Comparison of ENCODE assay signal across 9 cellular contexts in the genomic region with DNA sequence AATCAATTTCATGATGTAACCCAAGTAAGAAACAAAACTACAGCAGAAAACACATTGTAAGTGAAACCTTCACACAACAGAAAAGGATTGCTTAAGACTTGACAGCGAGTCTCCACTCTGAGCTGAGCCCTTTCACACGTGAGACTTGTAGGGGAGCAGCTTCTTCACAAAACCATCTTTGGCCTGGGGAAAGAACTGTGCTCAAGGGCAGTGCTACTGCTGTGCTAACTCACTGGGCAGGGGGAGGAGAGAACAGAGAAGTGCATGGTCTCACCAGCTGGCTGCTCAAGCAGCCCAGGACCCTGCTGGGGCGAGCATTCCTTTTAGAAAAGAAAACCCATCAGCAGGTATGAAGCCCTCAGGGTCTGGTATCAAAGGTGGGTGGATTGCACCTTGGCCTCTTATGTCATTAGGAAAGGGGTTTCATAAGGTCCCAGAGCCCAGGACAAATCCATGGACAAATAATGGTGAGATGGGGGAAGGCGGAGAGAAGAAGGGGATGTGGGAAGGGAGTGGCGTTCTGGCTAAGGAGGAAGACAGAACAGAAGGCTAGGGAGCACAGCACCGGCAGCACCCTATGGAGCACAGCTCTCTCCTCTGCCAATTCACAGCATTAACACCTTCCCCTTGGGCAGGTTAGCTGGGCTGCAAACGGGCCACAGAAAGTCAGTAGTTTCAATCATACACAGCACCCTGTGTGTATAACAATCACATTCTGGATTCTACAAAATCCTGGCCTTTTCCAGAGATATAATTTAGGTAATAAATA. TPM values are rescaled to one million over a fixed set of nuclear protein-coding genes. Genes with fewer than 3 reads are reported as not detected.
DNase-seq lines count a peak whose midpoint lies in the region; ATAC-seq and TF ChIP-seq lines count a peak whose summit lies in the region.
"Had no signal": no experiment of that assay in that cellular context is flagged by ENCODE, and none has a peak within 500 bp of the region (broad histone marks: within the 10 kb centered on the region; RNA-seq: fewer than 3 reads in every experiment).

No MANE protein-coding gene starts in this region.

- intact Hi-C loops in activated T-helper 1 cell treated with anti-CD3 and anti-CD28 coated beads, Interleukin-12 subunit alpha, Interleukin-12 subunit beta, Interleukin-2, Interleukin-4 antibody, amounts not matched to agents 30 ng/mL and 10 ng/mL and 1 ng/mL, durations not matched to agents 14 hours and 24 hours and 36 hours (cut with micrococcal nuclease) = no loop called here

- peak overlapping the region; percentile 38 for H3K27ac Mint-ChIP-seq in activated CD8-positive, alpha-beta memory T cell treated with anti-CD3 and anti-CD28 coated beads, Interleukin-2, amount 10 ng/mL, durations not matched to agents 7 days and 5 days
- H3K27ac Mint-ChIP-seq in activated T-helper 1 cell treated with anti-CD3 and anti-CD28 coated beads, Interleukin-12 subunit alpha, Interleukin-12 subunit beta, Interleukin-2, Interleukin-4 antibody, amounts not matched to agents 30 ng/mL and 10 ng/mL and 1 ng/mL, durations not matched to agents 14 hours and 24 hours and 36 hours = no peak overlapping the region

- no peak overlapping the region for H3K4me3 Mint-ChIP-seq in activated CD8-positive, alpha-beta memory T cell treated with anti-CD3 and anti-CD28 coated beads, Interleukin-2, amount 10 ng/mL, durations not matched to agents 7 days and 5 days
- H3K4me3 Mint-ChIP-seq in activated T-helper 1 cell treated with anti-CD3 and anti-CD28 coated beads, Interleukin-12 subunit alpha, Interleukin-12 subunit beta, Interleukin-2, Interleukin-4 antibody, amounts not matched to agents 30 ng/mL and 10 ng/mL and 1 ng/mL, durations not matched to agents 14 hours and 24 hours and 36 hours = no peak overlapping the region

- CTCF ChIA-PET in activated CD8-positive, alpha-beta memory T cell treated with anti-CD3 and anti-CD28 coated beads, Interleukin-2, amount 10 ng/mL, durations not matched to agents 7 days and 5 days (lab: Charles Lee) = interaction anchor here (0.9 kb wide), 1 partner anchor 290 kb away, joined by 3 read pairs; no protein-coding TSS in a partner anchor

- no peaks in the 10 kb centered on the region for H3K4me1 Mint-ChIP-seq in activated CD8-positive, alpha-beta memory T cell treated with anti-CD3 and anti-CD28 coated beads, Interleukin-2, amount 10 ng/mL, durations not matched to agents 7 days and 5 days
- H3K4me1 Mint-ChIP-seq in activated T-helper 1 cell treated with anti-CD3 and anti-CD28 coated beads, Interleukin-12 subunit alpha, Interleukin-12 subunit beta, Interleukin-2, Interleukin-4 antibody, amounts not matched to agents 30 ng/mL and 10 ng/mL and 1 ng/mL, durations not matched to agents 14 hours and 24 hours and 36 hours (ENCODE audit: low read depth) = peaks cover 13% of the 10 kb centered on the region

- no peaks in the 10 kb centered on the region for H3K27me3 Mint-ChIP-seq in activated CD8-positive, alpha-beta memory T cell treated with anti-CD3 and anti-CD28 coated beads, Interleukin-2, amount 10 ng/mL, durations not matched to agents 7 days and 5 days
- no peaks in the 10 kb centered on the region for H3K27me3 Mint-ChIP-seq in activated T-helper 1 cell treated with anti-CD3 and anti-CD28 coated beads, Interleukin-12 subunit alpha, Interleukin-12 subunit beta, Interleukin-2, Interleukin-4 antibody, amounts not matched to agents 30 ng/mL and 10 ng/mL and 1 ng/mL, durations not matched to agents 14 hours and 24 hours and 36 hours (ENCODE audit: insufficient read depth)

- DNase-seq in activated CD8-positive, alpha-beta memory T cell treated with anti-CD3 and anti-CD28 coated beads, Interleukin-2, amount 10 ng/mL, durations not matched to agents 7 days and 5 days = no peak
- no peak for DNase-seq in activated CD8-positive, alpha-beta memory T cell treated with anti-CD3 and anti-CD28 coated beads, Interleukin-2, amount 50 U/mL, for 4 hours
- DNase-seq in stromal cell of bone marrow (ENCODE audit: low read depth) (peak; percentile 21), NCI-H2107 treated with DMSO at 0.1 percent for 48 hours (lab: John Stamatoyannopoulos, UW; ENCODE audit: unreplicated experiment) (no peak)
- no peak for DNase-seq in activated T-helper 1 cell treated with anti-CD3 and anti-CD28 coated beads, Interleukin-12 subunit alpha, Interleukin-12 subunit beta, Interleukin-2, Interleukin-4 antibody, amounts not matched to agents 30 ng/mL and 10 ng/mL and 1 ng/mL, durations not matched to agents 14 hours and 24 hours and 36 hours (ENCODE audit: low spot score)
- DNase-seq: NCI-H2171 had no signal

- peak overlapping the region; percentile 64 for H3K27ac ChIP-seq in angular gyrus (ENCODE audit: low read depth, low read length)
- H3K27ac ChIP-seq in layer of hippocampus (ENCODE audit: low read depth, low read length) = peak overlapping the region; percentile 6

- ATAC-seq in activated CD8-positive, alpha-beta memory T cell treated with anti-CD3 and anti-CD28 coated beads, Interleukin-2, amount 10 ng/mL, durations not matched to agents 7 days and 5 days = peak; percentile 27
- no peak for ATAC-seq in SK-N-SH treated with all-trans-retinoic acid at 6 μM for 48 hours

- peaks cover 29% of the 10 kb centered on the region for H3K36me3 Mint-ChIP-seq in activated CD8-positive, alpha-beta memory T cell treated with anti-CD3 and anti-CD28 coated beads, Interleukin-2, amount 10 ng/mL, durations not matched to agents 7 days and 5 days
- peaks cover 53% of the 10 kb centered on the region for H3K36me3 Mint-ChIP-seq in activated T-helper 1 cell treated with anti-CD3 and anti-CD28 coated beads, Interleukin-12 subunit alpha, Interleukin-12 subunit beta, Interleukin-2, Interleukin-4 antibody, amounts not matched to agents 30 ng/mL and 10 ng/mL and 1 ng/mL, durations not matched to agents 14 hours and 24 hours and 36 hours (ENCODE audit: low read depth)

- H3K27me3 ChIP-seq in layer of hippocampus (ENCODE audit: control insufficient read depth, insufficient read depth, low read length) = no peaks in the 10 kb centered on the region

- H3K9me3 Mint-ChIP-seq in activated CD8-positive, alpha-beta memory T cell treated with anti-CD3 and anti-CD28 coated beads, Interleukin-2, amount 10 ng/mL, durations not matched to agents 7 days and 5 days (ENCODE audit: low read depth) = no peaks in the 10 kb centered on the region
- H3K9me3 Mint-ChIP-seq in activated T-helper 1 cell treated with anti-CD3 and anti-CD28 coated beads, Interleukin-12 subunit alpha, Interleukin-12 subunit beta, Interleukin-2, Interleukin-4 antibody, amounts not matched to agents 30 ng/mL and 10 ng/mL and 1 ng/mL, durations not matched to agents 14 hours and 24 hours and 36 hours = no peaks in the 10 kb centered on the region

TF ChIP-seq in SK-N-SH treated with all-trans-retinoic acid at 6 μM for 48 hours, 23 proteins besides CTCF, POLR2A, EP300 and RAD21:
- TF ChIP-seq ZC3H10 (CRISPR knock-in tag; IDR thresholded peaks at IDR 0.05) (no peak), ZNF565 (CRISPR knock-in tag; conservative IDR thresholded peaks at IDR 0.05; ENCODE audit: low read depth) (no peak), ZNF8 (CRISPR knock-in tag; IDR thresholded peaks at IDR 0.05) (no peak), SNAI2 (CRISPR knock-in tag; IDR thresholded peaks at IDR 0.05) (no peak)
- TF ChIP-seq, protein P1, sequence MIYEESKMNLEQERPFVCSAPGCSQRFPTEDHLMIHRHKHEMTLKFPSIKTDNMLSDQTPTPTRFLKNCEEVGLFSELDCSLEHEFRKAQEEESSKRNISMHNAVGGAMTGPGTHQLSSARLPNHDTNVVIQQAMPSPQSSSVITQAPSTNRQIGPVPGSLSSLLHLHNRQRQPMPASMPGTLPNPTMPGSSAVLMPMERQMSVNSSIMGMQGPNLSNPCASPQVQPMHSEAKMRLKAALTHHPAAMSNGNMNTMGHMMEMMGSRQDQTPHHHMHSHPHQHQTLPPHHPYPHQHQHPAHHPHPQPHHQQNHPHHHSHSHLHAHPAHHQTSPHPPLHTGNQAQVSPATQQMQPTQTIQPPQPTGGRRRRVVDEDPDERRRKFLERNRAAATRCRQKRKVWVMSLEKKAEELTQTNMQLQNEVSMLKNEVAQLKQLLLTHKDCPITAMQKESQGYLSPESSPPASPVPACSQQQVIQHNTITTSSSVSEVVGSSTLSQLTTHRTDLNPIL (CRISPR knock-in tag; IDR thresholded peaks at IDR 0.05; ENCODE audit: low read depth) = no peak

RNA-seq across cellular contexts. Expression of a gene that starts 20.7 kb away (rescaled TPM):
- under 1 TPM; 0.16 to 0.79 TPM for total RNA-seq in activated CD8-positive, alpha-beta memory T cell treated with anti-CD3 and anti-CD28 coated beads, Interleukin-2, amount 10 ng/mL, durations not matched to agents 7 days and 5 days
- 0.51 and 0.62 TPM in 2 replicates for total RNA-seq in activated T-helper 1 cell treated with anti-CD3 and anti-CD28 coated beads, Interleukin-12 subunit alpha, Interleukin-12 subunit beta, Interleukin-2, Interleukin-4 antibody, amounts not matched to agents 30 ng/mL and 10 ng/mL and 1 ng/mL, durations not matched to agents 14 hours and 24 hours and 36 hours

RNA-seq across cellular contexts. Expression of a gene that starts 43.4 kb away (rescaled TPM):
- total RNA-seq in activated CD8-positive, alpha-beta memory T cell treated with anti-CD3 and anti-CD28 coated beads, Interleukin-2, amount 10 ng/mL, durations not matched to agents 7 days and 5 days = 100 to 1,000 TPM; 150 to 164 TPM
- total RNA-seq in activated T-helper 1 cell treated with anti-CD3 and anti-CD28 coated beads, Interleukin-12 subunit alpha, Interleukin-12 subunit beta, Interleukin-2, Interleukin-4 antibody, amounts not matched to agents 30 ng/mL and 10 ng/mL and 1 ng/mL, durations not matched to agents 14 hours and 24 hours and 36 hours = 219 and 222 TPM in 2 replicates
